8 cellular contexts compared by ENCODE assay signal in the genomic region with DNA sequence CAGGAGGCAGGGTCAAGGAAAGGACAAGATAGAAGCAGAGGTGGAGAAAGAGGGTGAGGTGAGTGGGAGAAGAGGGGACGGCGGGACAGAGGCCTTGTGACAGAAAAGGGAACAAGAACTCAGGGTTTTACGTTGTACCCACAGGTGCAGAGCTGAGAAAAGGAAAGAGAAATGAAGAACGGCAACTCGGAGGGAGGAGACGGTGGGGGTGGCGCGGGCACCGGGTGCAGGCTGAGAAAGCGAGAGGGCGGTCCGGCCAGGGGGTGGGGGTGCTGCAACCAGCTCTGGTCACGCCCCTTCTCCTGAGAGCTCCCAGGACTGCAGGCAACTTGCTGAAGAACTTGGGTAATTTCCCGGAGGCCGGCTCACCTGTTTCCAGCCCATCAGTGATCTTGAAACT.
DNase-seq lines count a peak whose midpoint lies in the region; ATAC-seq and TF ChIP-seq lines count a peak whose summit lies in the region.

No MANE protein-coding gene starts in this region.

- POLR2A ChIA-PET in PC-9 (lab: Charles Lee; ENCODE audit: unreplicated experiment) = no interaction called here

- H3K4me3 ChIP-seq in mammary epithelial cell (replicated peaks in 1 of 3; ENCODE audit: insufficient read depth in 1 of 3, low read depth in 2 of 3, low read length in 3 of 3) (peak overlapping the region in 1 of 3 experiments; percentile 6), PC-9 (no peak overlapping the region)

- H2AFZ ChIP-seq in mammary epithelial cell (ENCODE audit: low read depth, low read length) (peak overlapping the region; percentile 25), PC-9 (no peak overlapping the region)

- peak overlapping the region; percentile 72 for H3K4me3 Mint-ChIP-seq in T-helper 2 cell treated with Interferon-gamma antibody and Interleukin-4, amounts not matched to agents 5 μg/mL and 100 μg/mL, for 36 hours

- dilution Hi-C loops in mammary epithelial cell (cut with HindIII; ENCODE audit: low sequenced_read_pairs) = no loop called here

- ATAC-seq in GM18519 (IDR thresholded peaks at IDR 0.05; ENCODE audit: low FRiP score, unreplicated experiment) (peak; percentile 66), HG02938 (IDR thresholded peaks at IDR 0.05; ENCODE audit: unreplicated experiment) (peak; percentile 85)

- no peaks in the 10 kb centered on the region for H3K27me3 ChIP-seq in mammary epithelial cell (ENCODE audit: insufficient read depth, low read length)
- no peaks in the 10 kb centered on the region for H3K27me3 ChIP-seq in PC-9 (ENCODE audit: insufficient read depth, low read depth)

- no peaks in the 10 kb centered on the region for H3K9me3 ChIP-seq in mammary epithelial cell (replicated peaks; ENCODE audit: insufficient read depth, low read length)
- no peaks in the 10 kb centered on the region for H3K9me3 ChIP-seq in PC-9 (ENCODE audit: insufficient read depth, low read depth)

- CTCF ChIA-PET in mammary epithelial cell (lab: Charles Lee; ENCODE audit: low non-redundant PET) = interaction anchor here (0.6 kb wide), 1 partner anchor 76 kb away, joined by 6 read pairs; no protein-coding TSS in a partner anchor
- CTCF ChIA-PET in PC-9 (lab: Charles Lee) = no interaction called here

- BruUV-seq in mammary epithelial cell (replicated peaks; lab: Mats Ljungman, UMichigan) = no TSS peak
- no TSS peak for BruUV-seq in PC-9 (replicated peaks; lab: Mats Ljungman, UMichigan)

- H3K27ac Mint-ChIP-seq in T-helper 2 cell treated with Interferon-gamma antibody and Interleukin-4, amounts not matched to agents 5 μg/mL and 100 μg/mL, for 36 hours = peak overlapping the region; percentile 92

- intact Hi-C loops in mammary epithelial cell (cut with micrococcal nuclease) (no loop called here), posterior vena cava (cut with DNase I) (no loop called here), PC-9 (cut with micrococcal nuclease; ENCODE audit: unreplicated experiment) (no loop called here)

- peak; percentile 73 for DNase-seq in T-helper 2 cell treated with Interferon-gamma antibody and Interleukin-4, amounts not matched to agents 5 μg/mL and 100 μg/mL, for 36 hours (ENCODE audit: low spot score)
- DNase-seq in mammary epithelial cell (peak; percentile 46), posterior vena cava (ENCODE audit: low spot score) (peak; percentile 69), PC-9 (no peak), HCEC 1CT (no peak), hippocampal formation (lab: John Stamatoyannopoulos, UW) (no peak)

- WGBS in mammary epithelial cell (ENCODE audit: low coverage, missing lambda C conversion rate) = 6% methylated on average over 2 of the region's 15 CpGs

- H3K4me2 ChIP-seq in mammary epithelial cell (ENCODE audit: insufficient read depth, low read depth, low read length) (peak overlapping the region; percentile 57), PC-9 (no peak overlapping the region)

- no peaks in the 10 kb centered on the region for H3K27me3 Mint-ChIP-seq in T-helper 2 cell treated with Interferon-gamma antibody and Interleukin-4, amounts not matched to agents 5 μg/mL and 100 μg/mL, for 36 hours (ENCODE audit: low read depth)

- in situ Hi-C loops in mammary epithelial cell (cut with MboI; ENCODE audit: low sequenced_read_pairs in 2 of 2) = no loop called here

- H3K36me3 Mint-ChIP-seq in T-helper 2 cell treated with Interferon-gamma antibody and Interleukin-4, amounts not matched to agents 5 μg/mL and 100 μg/mL, for 36 hours (ENCODE audit: low read depth) = peaks cover 46% of the 10 kb centered on the region

- H3K36me3 ChIP-seq in mammary epithelial cell (ENCODE audit: insufficient read depth, low read length) (no peaks in the 10 kb centered on the region), PC-9 (ENCODE audit: low read depth) (no peaks in the 10 kb centered on the region; the same call in 1 of the 2 replicates)

- H4K20me1 ChIP-seq in mammary epithelial cell (ENCODE audit: insufficient read depth, low read length) = no peaks in the 10 kb centered on the region
- no peaks in the 10 kb centered on the region; the same call in none of the 2 replicates for H4K20me1 ChIP-seq in PC-9 (ENCODE audit: insufficient read depth)

- H3K9me2 ChIP-seq in PC-9 (ENCODE audit: insufficient read depth) = no peaks in the 10 kb centered on the region

- H3F3A ChIP-seq in PC-9 (ENCODE audit: insufficient read depth, low read depth) = no peaks in the 10 kb centered on the region; the same call in 1 of the 2 replicates

- no peak overlapping the region for H3K9ac ChIP-seq in mammary epithelial cell (ENCODE audit: insufficient read depth, low read length)

- no peaks in the 10 kb centered on the region for H3K9me3 Mint-ChIP-seq in T-helper 2 cell treated with Interferon-gamma antibody and Interleukin-4, amounts not matched to agents 5 μg/mL and 100 μg/mL, for 36 hours

- H3K4me1 ChIP-seq in mammary epithelial cell (ENCODE audit: insufficient read depth, low read length) = peaks cover 5% of the 10 kb centered on the region
- no peaks in the 10 kb centered on the region for H3K4me1 ChIP-seq in PC-9 (replicated peaks; ENCODE audit: insufficient read depth)

- no peak overlapping the region for H3K27ac ChIP-seq in mammary epithelial cell (ENCODE audit: insufficient read depth, low read depth, low read length)
- no peak overlapping the region for H3K27ac ChIP-seq in PC-9

- H3K79me2 ChIP-seq in mammary epithelial cell (ENCODE audit: insufficient read depth, low read length) (no peaks in the 10 kb centered on the region), PC-9 (ENCODE audit: low read depth) (0 out of 2 replicates have a peak, but pooled peaks cover 4% of the 10 kb centered on the region)

- H3K4me1 Mint-ChIP-seq in T-helper 2 cell treated with Interferon-gamma antibody and Interleukin-4, amounts not matched to agents 5 μg/mL and 100 μg/mL, for 36 hours (ENCODE audit: low read depth) = peaks cover 43% of the 10 kb centered on the region

- TF ChIP-seq CTCF in mammary epithelial cell (conservative IDR thresholded peaks at IDR 0.05 in 1 of 2, IDR thresholded peaks at IDR 0.05 in 1 of 2; ENCODE audit: extremely low read depth in 1 of 2, insufficient read depth in 1 of 2, low read depth in 1 of 2, low read length in 2 of 2) = no peak
- no peak for TF ChIP-seq CTCF in PC-9 (conservative IDR thresholded peaks at IDR 0.05)

Comparison
In these comparisons a context has a peak if more than half of its experiments do, and no peak if none do; other contexts are left out.
1. DNase-seq: peak in T-helper 2 cell treated with Interferon-gamma antibody and Interleukin-4, amounts not matched to agents 5 μg/mL and 100 μg/mL, for 36 hours (single experiment), mammary epithelial cell (single experiment) and posterior vena cava (single experiment); none in PC-9 (0 of 2), HCEC 1CT (single experiment) and hippocampal formation (0 of 2).